1 cellular context compared by ENCODE assay signal in the genomic region with DNA sequence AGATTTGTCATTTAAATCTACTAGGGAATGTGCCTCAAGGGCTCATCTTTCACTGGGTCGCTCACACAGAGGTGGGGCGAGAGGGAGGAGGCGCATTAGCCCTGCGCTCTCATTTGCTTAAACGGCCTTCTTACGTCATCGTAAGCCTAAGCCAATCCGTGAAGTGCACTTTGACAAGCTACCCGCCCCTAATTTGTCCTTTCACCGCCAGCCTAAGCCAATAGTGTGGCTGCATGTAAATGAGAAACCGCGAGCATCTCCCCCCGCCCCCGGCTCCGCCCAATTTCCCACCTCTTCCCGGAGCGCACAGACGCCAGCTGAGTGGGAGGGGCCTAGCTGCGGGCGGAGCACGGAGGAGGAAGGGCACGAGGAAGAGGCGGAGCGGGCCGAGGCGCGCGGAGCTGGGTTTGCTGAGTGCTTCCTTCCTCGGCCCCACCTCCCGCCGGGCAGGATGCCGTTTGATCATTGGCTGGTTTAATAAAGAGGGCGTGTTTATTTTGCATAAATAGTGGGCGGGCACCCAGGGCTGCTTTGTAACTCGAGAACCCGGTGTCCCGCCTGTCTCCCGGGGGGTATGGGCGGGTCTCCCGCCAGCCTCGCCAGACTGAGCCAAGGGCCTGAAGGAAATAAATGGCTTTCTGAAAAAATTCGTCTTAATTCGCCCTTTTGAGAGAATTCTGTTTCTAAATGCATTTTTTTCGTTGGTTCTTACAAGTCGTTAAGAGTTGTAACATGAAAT.
TF ChIP-seq lines count a peak whose summit lies in the region.

No MANE protein-coding gene starts in this region.

TF ChIP-seq in HepG2, 621 proteins besides CTCF, POLR2A, EP300 and RAD21 (continued from another document and continues in another):
- TF ChIP-seq, protein P1, sequence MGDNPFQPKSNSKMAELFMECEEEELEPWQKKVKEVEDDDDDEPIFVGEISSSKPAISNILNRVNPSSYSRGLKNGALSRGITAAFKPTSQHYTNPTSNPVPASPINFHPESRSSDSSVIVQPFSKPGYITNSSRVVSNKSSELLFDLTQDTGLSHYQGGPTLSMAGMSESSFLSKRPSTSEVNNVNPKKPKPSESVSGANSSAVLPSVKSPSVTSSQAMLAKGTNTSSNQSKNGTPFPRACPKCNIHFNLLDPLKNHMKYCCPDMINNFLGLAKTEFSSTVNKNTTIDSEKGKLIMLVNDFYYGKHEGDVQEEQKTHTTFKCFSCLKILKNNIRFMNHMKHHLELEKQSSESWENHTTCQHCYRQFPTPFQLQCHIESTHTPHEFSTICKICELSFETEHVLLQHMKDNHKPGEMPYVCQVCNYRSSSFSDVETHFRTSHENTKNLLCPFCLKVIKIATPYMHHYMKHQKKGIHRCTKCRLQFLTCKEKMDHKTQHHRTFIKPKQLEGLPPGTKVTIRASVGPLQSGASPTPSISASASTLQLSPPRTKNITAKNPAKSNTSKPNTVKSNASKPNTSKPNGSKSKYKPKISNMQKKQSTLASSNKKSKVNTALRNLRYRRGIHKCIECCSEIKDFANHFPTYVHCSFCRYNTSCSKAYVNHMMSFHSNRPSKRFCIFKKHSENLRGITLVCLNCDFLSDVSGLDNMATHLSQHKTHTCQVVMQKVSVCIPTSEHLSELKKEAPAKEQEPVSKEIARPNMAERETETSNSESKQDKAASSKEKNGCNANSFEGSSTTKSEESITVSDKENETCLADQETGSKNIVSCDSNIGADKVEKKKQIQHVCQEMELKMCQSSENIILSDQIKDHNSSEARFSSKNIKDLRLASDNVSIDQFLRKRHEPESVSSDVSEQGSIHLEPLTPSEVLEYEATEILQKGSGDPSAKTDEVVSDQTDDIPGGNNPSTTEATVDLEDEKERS (CRISPR knock-in tag; IDR thresholded peaks at IDR 0.05) = no peak
- TF ChIP-seq ZSCAN25 (CRISPR knock-in tag; IDR thresholded peaks at IDR 0.05) = no peak
- no peak for TF ChIP-seq CBX1 (IDR thresholded peaks at IDR 0.05; ENCODE audit: low read depth)
- 0 out of 2 replicates have a peak, but pooled peaks have one; percentile 18 for TF ChIP-seq GABPA (IDR thresholded peaks at IDR 0.05; ENCODE audit: low read depth, low read length)
- peak; percentile 68 for TF ChIP-seq GABPA (CRISPR knock-in tag; IDR thresholded peaks at IDR 0.05; ENCODE audit: low read depth)
- no peak for TF ChIP-seq ZNF282 (IDR thresholded peaks at IDR 0.05; ENCODE audit: partially characterized antibody)
- TF ChIP-seq ZNF124 (CRISPR knock-in tag; IDR thresholded peaks at IDR 0.05) = no peak
- TF ChIP-seq, protein P2, sequence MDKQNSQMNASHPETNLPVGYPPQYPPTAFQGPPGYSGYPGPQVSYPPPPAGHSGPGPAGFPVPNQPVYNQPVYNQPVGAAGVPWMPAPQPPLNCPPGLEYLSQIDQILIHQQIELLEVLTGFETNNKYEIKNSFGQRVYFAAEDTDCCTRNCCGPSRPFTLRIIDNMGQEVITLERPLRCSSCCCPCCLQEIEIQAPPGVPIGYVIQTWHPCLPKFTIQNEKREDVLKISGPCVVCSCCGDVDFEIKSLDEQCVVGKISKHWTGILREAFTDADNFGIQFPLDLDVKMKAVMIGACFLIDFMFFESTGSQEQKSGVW (CRISPR knock-in tag; IDR thresholded peaks at IDR 0.05; ENCODE audit: borderline replicate concordance) = no peak
- no peak for TF ChIP-seq ZNF563 (CRISPR knock-in tag; IDR thresholded peaks at IDR 0.05)
- TF ChIP-seq, protein P3, sequence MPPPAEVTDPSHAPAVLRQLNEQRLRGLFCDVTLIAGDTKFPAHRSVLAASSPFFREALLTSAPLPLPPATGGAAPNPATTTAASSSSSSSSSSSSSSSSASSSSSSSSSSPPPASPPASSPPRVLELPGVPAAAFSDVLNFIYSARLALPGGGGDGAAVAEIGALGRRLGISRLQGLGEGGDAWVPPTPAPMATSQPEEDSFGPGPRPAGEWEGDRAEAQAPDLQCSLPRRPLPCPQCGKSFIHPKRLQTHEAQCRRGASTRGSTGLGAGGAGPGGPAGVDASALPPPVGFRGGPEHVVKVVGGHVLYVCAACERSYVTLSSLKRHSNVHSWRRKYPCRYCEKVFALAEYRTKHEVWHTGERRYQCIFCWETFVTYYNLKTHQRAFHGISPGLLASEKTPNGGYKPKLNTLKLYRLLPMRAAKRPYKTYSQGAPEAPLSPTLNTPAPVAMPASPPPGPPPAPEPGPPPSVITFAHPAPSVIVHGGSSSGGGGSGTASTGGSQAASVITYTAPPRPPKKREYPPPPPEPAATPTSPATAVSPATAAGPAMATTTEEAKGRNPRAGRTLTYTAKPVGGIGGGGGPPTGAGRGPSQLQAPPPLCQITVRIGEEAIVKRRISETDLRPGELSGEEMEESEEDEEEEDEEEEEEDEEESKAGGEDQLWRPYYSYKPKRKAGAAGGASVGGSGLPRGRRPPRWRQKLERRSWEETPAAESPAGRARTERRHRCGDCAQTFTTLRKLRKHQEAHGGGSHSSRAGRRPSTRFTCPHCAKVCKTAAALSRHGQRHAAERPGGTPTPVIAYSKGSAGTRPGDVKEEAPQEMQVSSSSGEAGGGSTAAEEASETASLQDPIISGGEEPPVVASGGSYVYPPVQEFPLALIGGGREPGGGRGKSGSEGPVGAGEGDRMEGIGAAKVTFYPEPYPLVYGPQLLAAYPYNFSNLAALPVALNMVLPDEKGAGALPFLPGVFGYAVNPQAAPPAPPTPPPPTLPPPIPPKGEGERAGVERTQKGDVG (CRISPR knock-in tag; IDR thresholded peaks at IDR 0.05; ENCODE audit: borderline replicate concordance) = no peak
- no peak for TF ChIP-seq BRD4 (CRISPR knock-in tag; IDR thresholded peaks at IDR 0.05)
- no peak for TF ChIP-seq ZNF570 (CRISPR knock-in tag; IDR thresholded peaks at IDR 0.05; ENCODE audit: borderline replicate concordance)
- no peak for TF ChIP-seq PHF21A (CRISPR knock-in tag; IDR thresholded peaks at IDR 0.05)
- TF ChIP-seq ZNF761 (CRISPR knock-in tag; conservative IDR thresholded peaks at IDR 0.05) = no peak
- TF ChIP-seq, protein P4, sequence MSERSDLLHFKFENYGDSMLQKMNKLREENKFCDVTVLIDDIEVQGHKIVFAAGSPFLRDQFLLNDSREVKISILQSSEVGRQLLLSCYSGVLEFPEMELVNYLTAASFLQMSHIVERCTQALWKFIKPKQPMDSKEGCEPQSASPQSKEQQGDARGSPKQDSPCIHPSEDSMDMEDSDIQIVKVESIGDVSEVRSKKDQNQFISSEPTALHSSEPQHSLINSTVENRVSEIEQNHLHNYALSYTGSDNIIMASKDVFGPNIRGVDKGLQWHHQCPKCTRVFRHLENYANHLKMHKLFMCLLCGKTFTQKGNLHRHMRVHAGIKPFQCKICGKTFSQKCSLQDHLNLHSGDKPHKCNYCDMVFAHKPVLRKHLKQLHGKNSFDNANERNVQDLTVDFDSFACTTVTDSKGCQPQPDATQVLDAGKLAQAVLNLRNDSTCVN (CRISPR knock-in tag; IDR thresholded peaks at IDR 0.05; ENCODE audit: borderline replicate concordance) = no peak
- 0 out of 2 replicates have a peak, but pooled peaks have one; percentile 35 for TF ChIP-seq SP4 (CRISPR knock-in tag; IDR thresholded peaks at IDR 0.05)
- TF ChIP-seq, protein P5, sequence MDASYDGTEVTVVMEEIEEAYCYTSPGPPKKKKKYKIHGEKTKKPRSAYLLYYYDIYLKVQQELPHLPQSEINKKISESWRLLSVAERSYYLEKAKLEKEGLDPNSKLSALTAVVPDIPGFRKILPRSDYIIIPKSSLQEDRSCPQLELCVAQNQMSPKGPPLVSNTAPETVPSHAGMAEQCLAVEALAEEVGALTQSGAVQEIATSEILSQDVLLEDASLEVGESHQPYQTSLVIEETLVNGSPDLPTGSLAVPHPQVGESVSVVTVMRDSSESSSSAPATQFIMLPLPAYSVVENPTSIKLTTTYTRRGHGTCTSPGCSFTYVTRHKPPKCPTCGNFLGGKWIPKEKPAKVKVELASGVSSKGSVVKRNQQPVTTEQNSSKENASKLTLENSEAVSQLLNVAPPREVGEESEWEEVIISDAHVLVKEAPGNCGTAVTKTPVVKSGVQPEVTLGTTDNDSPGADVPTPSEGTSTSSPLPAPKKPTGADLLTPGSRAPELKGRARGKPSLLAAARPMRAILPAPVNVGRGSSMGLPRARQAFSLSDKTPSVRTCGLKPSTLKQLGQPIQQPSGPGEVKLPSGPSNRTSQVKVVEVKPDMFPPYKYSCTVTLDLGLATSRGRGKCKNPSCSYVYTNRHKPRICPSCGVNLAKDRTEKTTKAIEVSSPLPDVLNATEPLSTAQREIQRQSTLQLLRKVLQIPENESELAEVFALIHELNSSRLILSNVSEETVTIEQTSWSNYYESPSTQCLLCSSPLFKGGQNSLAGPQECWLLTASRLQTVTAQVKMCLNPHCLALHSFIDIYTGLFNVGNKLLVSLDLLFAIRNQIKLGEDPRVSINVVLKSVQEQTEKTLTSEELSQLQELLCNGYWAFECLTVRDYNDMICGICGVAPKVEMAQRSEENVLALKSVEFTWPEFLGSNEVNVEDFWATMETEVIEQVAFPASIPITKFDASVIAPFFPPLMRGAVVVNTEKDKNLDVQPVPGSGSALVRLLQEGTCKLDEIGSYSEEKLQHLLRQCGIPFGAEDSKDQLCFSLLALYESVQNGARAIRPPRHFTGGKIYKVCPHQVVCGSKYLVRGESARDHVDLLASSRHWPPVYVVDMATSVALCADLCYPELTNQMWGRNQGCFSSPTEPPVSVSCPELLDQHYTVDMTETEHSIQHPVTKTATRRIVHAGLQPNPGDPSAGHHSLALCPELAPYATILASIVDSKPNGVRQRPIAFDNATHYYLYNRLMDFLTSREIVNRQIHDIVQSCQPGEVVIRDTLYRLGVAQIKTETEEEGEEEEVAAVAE (CRISPR knock-in tag; IDR thresholded peaks at IDR 0.05; ENCODE audit: borderline replicate concordance) = peak; percentile 54; the same call in 1 of the 2 replicates
- no peak for TF ChIP-seq TEAD3 (CRISPR knock-in tag; optimal IDR thresholded peaks at IDR 0.05; ENCODE audit: borderline replicate concordance)
- no peak for TF ChIP-seq DR1 (CRISPR knock-in tag; IDR thresholded peaks at IDR 0.05)
- no peak for TF ChIP-seq NONO (IDR thresholded peaks at IDR 0.05)
- TF ChIP-seq NONO (CRISPR knock-in tag; conservative IDR thresholded peaks at IDR 0.05) = no peak
- TF ChIP-seq PLRG1 (conservative IDR thresholded peaks at IDR 0.05) = no peak
- no peak for TF ChIP-seq ZNF674 (CRISPR knock-in tag; IDR thresholded peaks at IDR 0.05; ENCODE audit: low read depth)
- TF ChIP-seq, protein P6, sequence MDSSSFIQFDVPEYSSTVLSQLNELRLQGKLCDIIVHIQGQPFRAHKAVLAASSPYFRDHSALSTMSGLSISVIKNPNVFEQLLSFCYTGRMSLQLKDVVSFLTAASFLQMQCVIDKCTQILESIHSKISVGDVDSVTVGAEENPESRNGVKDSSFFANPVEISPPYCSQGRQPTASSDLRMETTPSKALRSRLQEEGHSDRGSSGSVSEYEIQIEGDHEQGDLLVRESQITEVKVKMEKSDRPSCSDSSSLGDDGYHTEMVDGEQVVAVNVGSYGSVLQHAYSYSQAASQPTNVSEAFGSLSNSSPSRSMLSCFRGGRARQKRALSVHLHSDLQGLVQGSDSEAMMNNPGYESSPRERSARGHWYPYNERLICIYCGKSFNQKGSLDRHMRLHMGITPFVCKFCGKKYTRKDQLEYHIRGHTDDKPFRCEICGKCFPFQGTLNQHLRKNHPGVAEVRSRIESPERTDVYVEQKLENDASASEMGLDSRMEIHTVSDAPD (CRISPR knock-in tag; IDR thresholded peaks at IDR 0.05) = no peak
- TF ChIP-seq, protein P7, sequence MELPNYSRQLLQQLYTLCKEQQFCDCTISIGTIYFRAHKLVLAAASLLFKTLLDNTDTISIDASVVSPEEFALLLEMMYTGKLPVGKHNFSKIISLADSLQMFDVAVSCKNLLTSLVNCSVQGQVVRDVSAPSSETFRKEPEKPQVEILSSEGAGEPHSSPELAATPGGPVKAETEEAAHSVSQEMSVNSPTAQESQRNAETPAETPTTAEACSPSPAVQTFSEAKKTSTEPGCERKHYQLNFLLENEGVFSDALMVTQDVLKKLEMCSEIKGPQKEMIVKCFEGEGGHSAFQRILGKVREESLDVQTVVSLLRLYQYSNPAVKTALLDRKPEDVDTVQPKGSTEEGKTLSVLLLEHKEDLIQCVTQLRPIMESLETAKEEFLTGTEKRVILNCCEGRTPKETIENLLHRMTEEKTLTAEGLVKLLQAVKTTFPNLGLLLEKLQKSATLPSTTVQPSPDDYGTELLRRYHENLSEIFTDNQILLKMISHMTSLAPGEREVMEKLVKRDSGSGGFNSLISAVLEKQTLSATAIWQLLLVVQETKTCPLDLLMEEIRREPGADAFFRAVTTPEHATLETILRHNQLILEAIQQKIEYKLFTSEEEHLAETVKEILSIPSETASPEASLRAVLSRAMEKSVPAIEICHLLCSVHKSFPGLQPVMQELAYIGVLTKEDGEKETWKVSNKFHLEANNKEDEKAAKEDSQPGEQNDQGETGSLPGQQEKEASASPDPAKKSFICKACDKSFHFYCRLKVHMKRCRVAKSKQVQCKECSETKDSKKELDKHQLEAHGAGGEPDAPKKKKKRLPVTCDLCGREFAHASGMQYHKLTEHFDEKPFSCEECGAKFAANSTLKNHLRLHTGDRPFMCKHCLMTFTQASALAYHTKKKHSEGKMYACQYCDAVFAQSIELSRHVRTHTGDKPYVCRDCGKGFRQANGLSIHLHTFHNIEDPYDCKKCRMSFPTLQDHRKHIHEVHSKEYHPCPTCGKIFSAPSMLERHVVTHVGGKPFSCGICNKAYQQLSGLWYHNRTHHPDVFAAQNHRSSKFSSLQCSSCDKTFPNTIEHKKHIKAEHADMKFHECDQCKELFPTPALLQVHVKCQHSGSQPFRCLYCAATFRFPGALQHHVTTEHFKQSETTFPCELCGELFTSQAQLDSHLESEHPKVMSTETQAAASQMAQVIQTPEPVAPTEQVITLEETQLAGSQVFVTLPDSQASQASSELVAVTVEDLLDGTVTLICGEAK (IDR thresholded peaks at IDR 0.05) = no peak
- TF ChIP-seq, protein P7 (CRISPR knock-in tag; IDR thresholded peaks at IDR 0.05) = no peak
